9 cellular contexts compared by ENCODE assay signal in genomic region chr2:241567266-241567665, GRCh38. TPM values are rescaled to one million over a fixed set of nuclear protein-coding genes. Genes with fewer than 3 reads are reported as not detected.
DNase-seq lines count a peak whose midpoint lies in the region; ATAC-seq, FAIRE-seq and TF ChIP-seq lines count a peak whose summit lies in the region.
"Not testable (repeated sequence)": the region's sequence is repeated elsewhere in the genome, so short reads cannot be mapped to it uniquely, and the experiment has no call there.
"Had no signal": no experiment of that assay in that cellular context is flagged by ENCODE, and none has a peak within 500 bp of the region (broad histone marks: within the 10 kb centered on the region; RNA-seq: fewer than 3 reads in every experiment).

No MANE protein-coding gene starts in this region.

- not testable (repeated sequence) for H3K4me3 ChIP-seq in kidney (ENCODE audit: low read length in 2 of 2); right lobe of liver; lower lobe of right lung; sigmoid colon; upper lobe of right lung

- ATAC-seq in right lobe of liver, lower lobe of right lung, upper lobe of right lung: not testable (repeated sequence)

- H3K27ac Mint-ChIP-seq in IgD-negative memory B cell = peak overlapping the region in 2 of 3 donors; percentile 16 to 27

- H3K36me3 ChIP-seq in kidney (ENCODE audit: control insufficient read depth in 1 of 2, insufficient read depth in 2 of 2, low read length in 2 of 2); upper lobe of right lung: not testable (repeated sequence)
- H3K36me3 ChIP-seq in right lobe of liver (peaks cover 0 to 49% (median 21%) of the 10 kb centered on the region in 4 donors), lower lobe of right lung (peaks cover 26% of the 10 kb centered on the region), sigmoid colon (peaks cover 3 to 21% (median 9%) of the 10 kb centered on the region in 4 donors)

- H3K4me1 Mint-ChIP-seq in IgD-negative memory B cell = not testable (repeated sequence)

- FAIRE-seq in kidney (lab: Jason Lieb, UNC) = not testable (repeated sequence)

- H3K36me3 Mint-ChIP-seq in IgD-negative memory B cell = not testable (repeated sequence)

- H3K27ac ChIP-seq in kidney (ENCODE audit: low read depth in 2 of 2, low read length in 2 of 2); right lobe of liver; lower lobe of right lung; upper lobe of right lung: not testable (repeated sequence)
- peak overlapping the region in 1 of 4 donors; percentile 91 for H3K27ac ChIP-seq in sigmoid colon

- not testable (repeated sequence) for TF ChIP-seq POLR2A in right lobe of liver (IDR thresholded peaks at IDR 0.05); sigmoid colon (IDR thresholded peaks at IDR 0.05)

- peak; percentile 32 for DNase-seq in kidney
- DNase-seq in right lobe of liver = peak in 2 of 3 donors; percentile 7 to 38
- peak; percentile 21 for DNase-seq in lower lobe of right lung
- DNase-seq in posterior vena cava (ENCODE audit: low spot score) = peak; percentile 13
- peak; percentile 41 for DNase-seq in sigmoid colon
- DNase-seq in upper lobe of right lung = peak; percentile 60

- not testable (repeated sequence) for H3K27me3 ChIP-seq in right lobe of liver; lower lobe of right lung (ENCODE audit: low read depth); sigmoid colon; upper lobe of right lung

- WGBS in right lobe of liver (ENCODE audit: insufficient coverage, low coverage, low lambda C conversion rate, missing lambda C conversion rate) = 98% methylated on average over 8 of the region's 15 CpGs
- 93 to 94% methylated on average over 15 of the region's 15 CpGs for WGBS in sigmoid colon, 2 donors

- not testable (repeated sequence) for H3K4me1 ChIP-seq in kidney (ENCODE audit: control insufficient read depth in 1 of 2, insufficient read depth in 1 of 2, low read depth in 1 of 2, low read length in 2 of 2); lower lobe of right lung; upper lobe of right lung
- H3K4me1 ChIP-seq in right lobe of liver = peaks cover 0 to 16% (median 5%) of the 10 kb centered on the region in 4 donors
- peaks cover 0 to 48% (median 46%) of the 10 kb centered on the region in 4 donors for H3K4me1 ChIP-seq in sigmoid colon

- H3K9me3 Mint-ChIP-seq in IgD-negative memory B cell = not testable (repeated sequence)

- intact Hi-C loops in kidney (cut with DNase I); right lobe of liver (cut with DNase I); lower lobe of right lung (cut with DNase I); posterior vena cava (cut with DNase I); upper lobe of right lung (cut with DNase I): not testable (repeated sequence)
- intact Hi-C loops in sigmoid colon (cut with DNase I) = loop anchor here (5.0 kb wide), 1 partner anchor 45 kb away; no protein-coding TSS in a partner anchor

- TF ChIP-seq EP300 in sigmoid colon (IDR thresholded peaks at IDR 0.05) = not testable (repeated sequence)

- H3K9me3 ChIP-seq in kidney (ENCODE audit: control insufficient read depth in 1 of 2, low read length in 2 of 2); right lobe of liver; lower lobe of right lung; sigmoid colon; upper lobe of right lung: not testable (repeated sequence)

- H3K27me3 Mint-ChIP-seq in IgD-negative memory B cell = not testable (repeated sequence)

- not testable (repeated sequence) for TF ChIP-seq CTCF in kidney (IDR thresholded peaks at IDR 0.05; ENCODE audit: borderline replicate concordance, extremely low read depth, insufficient read depth); right lobe of liver (IDR thresholded peaks at IDR 0.05); lower lobe of right lung (IDR thresholded peaks at IDR 0.05); sigmoid colon (IDR thresholded peaks at IDR 0.05); upper lobe of right lung (IDR thresholded peaks at IDR 0.05)

- H3K4me3 Mint-ChIP-seq in IgD-negative memory B cell = not testable (repeated sequence)

- H3K9ac ChIP-seq in kidney (ENCODE audit: low read length in 2 of 2) = not testable (repeated sequence)

RNA-seq across cellular contexts. Expression of gene BOK, which starts 8.7 kb away (rescaled TPM):
- 0.08 TPM for polyA plus RNA-seq in IgD-negative memory B cell
- 28.8 TPM for total RNA-seq in kidney
- polyA plus RNA-seq in kidney (ENCODE audit: insufficient read depth, low read depth, low replicate concordance) = 22.9 TPM
- 100 to 1,000 TPM in 3 of 6 experiments, 10 to 100 TPM in 3; 50.1 to 119 (median 90.5) TPM for total RNA-seq in right lobe of liver
- total RNA-seq in lower lobe of right lung = 44.2 TPM
- 10 to 100 TPM; 20.1 to 29.7 TPM for total RNA-seq in posterior vena cava
- total RNA-seq in sigmoid colon = 100 to 1,000 TPM in 1 of 4 donors, 10 to 100 TPM in 3; 46.6 to 112 (median 81.0) TPM
- 10 to 100 TPM in 1 of 3 donors, 1 to 10 TPM in 2; 6.2 to 12.7 (median 8.4) TPM for polyA plus RNA-seq in sigmoid colon
- total RNA-seq in upper lobe of right lung = 56.4 TPM
- total RNA-seq: CD4-positive, alpha-beta T cell; CD8-positive, alpha-beta T cell had no signal

RNA-seq across cellular contexts. Expression of gene STK25, which starts 58.9 kb away (rescaled TPM):
- polyA plus RNA-seq in IgD-negative memory B cell (90.5 TPM), kidney (ENCODE audit: insufficient read depth, low read depth, low replicate concordance) (119 TPM), sigmoid colon (100 to 1,000 TPM in 1 of 3 donors, 10 to 100 TPM in 2; 77.7 to 135 (median 79.3) TPM)
- total RNA-seq in kidney (151 TPM), right lobe of liver (10 to 100 TPM; 51.0 to 99.1 (median 63.5) TPM), lower lobe of right lung (125 TPM), posterior vena cava (100 to 1,000 TPM in 1 of 2 donors, 10 to 100 TPM in 1; 92.5 to 103 TPM), sigmoid colon (100 to 1,000 TPM; 125 to 266 (median 178) TPM), upper lobe of right lung (134 TPM)
